Comparison of ENCODE assay signal across 27 cellular contexts in the genomic region with DNA sequence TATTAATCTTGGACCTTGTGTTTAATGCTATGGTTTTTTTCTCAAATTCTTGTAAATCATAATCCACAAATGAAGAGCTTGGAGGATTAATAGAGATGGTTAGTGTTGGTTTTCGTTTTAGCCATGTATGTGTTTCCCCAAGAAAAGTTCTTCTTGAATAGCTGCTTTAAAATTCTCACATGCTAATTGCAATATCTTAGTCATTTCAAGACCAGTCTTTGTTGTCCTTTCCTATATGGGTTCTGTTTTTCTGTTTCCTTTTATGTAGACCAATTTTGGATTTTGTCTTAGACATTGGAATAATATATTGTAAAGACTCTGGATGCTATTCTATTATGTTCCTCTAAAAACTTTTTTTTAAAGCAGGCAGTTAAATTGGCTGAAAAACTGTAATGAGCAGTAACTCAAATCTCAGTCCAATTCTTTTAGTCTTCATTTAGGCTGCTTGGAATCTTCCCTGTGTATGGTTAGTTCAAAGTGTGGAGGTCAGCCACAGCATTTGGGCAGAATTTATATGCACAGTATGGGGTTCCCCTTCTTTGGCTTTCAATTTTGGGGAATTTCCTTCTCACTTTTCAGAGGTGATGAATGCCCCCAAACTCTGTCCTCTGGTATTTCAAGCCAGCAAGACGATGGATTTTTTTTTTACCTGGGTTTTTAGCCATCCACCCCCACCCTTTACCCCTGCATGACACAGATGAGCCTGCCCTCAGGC.
DNase-seq lines count a peak whose midpoint lies in the region; ATAC-seq and TF ChIP-seq lines count a peak whose summit lies in the region.
"Had no signal": no experiment of that assay in that cellular context is flagged by ENCODE, and none has a peak within 500 bp of the region (broad histone marks: within the 10 kb centered on the region; RNA-seq: fewer than 3 reads in every experiment).

No MANE protein-coding gene starts in this region.

- H3K9me3 Mint-ChIP-seq in nephron, result peaks cover 22% of the 10 kb centered on the region
- H3K9me3 Mint-ChIP-seq: activated CD8-positive, alpha-beta T cell treated with anti-CD3 and anti-CD28 coated beads for 36 hours; activated naive CD8-positive, alpha-beta T cell treated with anti-CD3 and anti-CD28 coated beads, Interleukin-2, amount 10 ng/mL, durations not matched to agents 7 days and 5 days; central memory CD8-positive, alpha-beta T cell; natural killer cell had no signal

- TF ChIP-seq CTCF in GM12865 (IDR thresholded peaks at IDR 0.05; ENCODE audit: insufficient read depth, low read depth, low read length, missing control alignments) (no peak), nephron (IDR thresholded peaks at IDR 0.05; ENCODE audit: unreplicated experiment in 3 of 3) (no peak)

- DNase-seq in GM12865 (ENCODE audit: low read depth) (peak; percentile 64), NCI-H510A (lab: John Stamatoyannopoulos, UW) (no peak), COR-L47 (lab: John Stamatoyannopoulos, UW) (no peak), cortex of kidney (lab: John Stamatoyannopoulos, UW) (no peak)
- DNase-seq: activated CD4-positive, CD25-positive, alpha-beta regulatory T cell; activated CD8-positive, alpha-beta T cell treated with anti-CD3 and anti-CD28 coated beads for 36 hours; activated effector memory CD4-positive, alpha-beta T cell treated with anti-CD3 and anti-CD28 coated beads, Interleukin-2, amount 50 U/mL, for 16 hours; activated naive CD8-positive, alpha-beta T cell treated with anti-CD3 and anti-CD28 coated beads, Interleukin-2, amount 10 ng/mL, durations not matched to agents 7 days and 5 days; Calu3; DND-41; GM23248; IMR-90; kidney; natural killer cell; NCI-H2227 treated with DMSO at 0.1 percent for 48 hours; pancreas; PC-3; stimulated activated CD4-positive, alpha-beta T cell treated with anti-CD3 and anti-CD28 coated beads, Interleukin-2, amount 100 ng/mL, for 48 hours; stimulated activated naive CD4-positive, alpha-beta T cell had no signal

- H3K4me1 Mint-ChIP-seq in nephron, result peaks cover 28% of the 10 kb centered on the region
- H3K4me1 Mint-ChIP-seq: activated naive CD8-positive, alpha-beta T cell treated with anti-CD3 and anti-CD28 coated beads, Interleukin-2, amount 10 ng/mL, durations not matched to agents 7 days and 5 days; central memory CD8-positive, alpha-beta T cell; natural killer cell had no signal

- ATAC-seq in GM18870 (IDR thresholded peaks at IDR 0.05; ENCODE audit: unreplicated experiment), result peak; percentile 57
- ATAC-seq in HG02610 (IDR thresholded peaks at IDR 0.05; ENCODE audit: unreplicated experiment), result peak; percentile 74
- ATAC-seq in HG02970 (IDR thresholded peaks at IDR 0.05; ENCODE audit: low FRiP score, unreplicated experiment), result no peak
- ATAC-seq: activated CD8-positive, alpha-beta T cell treated with anti-CD3 and anti-CD28 coated beads for 36 hours; natural killer cell; pancreas had no signal

- H3K4me3 Mint-ChIP-seq in nephron, result peak overlapping the region; percentile 88 to 94 (median 93)
- H3K4me3 Mint-ChIP-seq: activated CD8-positive, alpha-beta T cell treated with anti-CD3 and anti-CD28 coated beads for 36 hours; activated naive CD8-positive, alpha-beta T cell treated with anti-CD3 and anti-CD28 coated beads, Interleukin-2, amount 10 ng/mL, durations not matched to agents 7 days and 5 days; central memory CD8-positive, alpha-beta T cell; natural killer cell had no signal

- H3K27ac Mint-ChIP-seq in nephron, result peak overlapping the region in 1 of 3 experiments; percentile 56
- H3K27ac Mint-ChIP-seq: activated CD8-positive, alpha-beta T cell treated with anti-CD3 and anti-CD28 coated beads for 36 hours; activated naive CD8-positive, alpha-beta T cell treated with anti-CD3 and anti-CD28 coated beads, Interleukin-2, amount 10 ng/mL, durations not matched to agents 7 days and 5 days; natural killer cell had no signal

- no peaks in the 10 kb centered on the region for H3K27me3 Mint-ChIP-seq in nephron (ENCODE audit: low read depth)

- peaks cover 18% of the 10 kb centered on the region for H3K36me3 Mint-ChIP-seq in nephron (ENCODE audit: low read depth)
- H3K36me3 Mint-ChIP-seq: activated naive CD8-positive, alpha-beta T cell treated with anti-CD3 and anti-CD28 coated beads, Interleukin-2, amount 10 ng/mL, durations not matched to agents 7 days and 5 days; natural killer cell had no signal

- no peak overlapping the region for H3K4me3 ChIP-seq in GM12865 (ENCODE audit: low read depth, low read length)
- H3K4me3 ChIP-seq: BLaER1, GM23248, pancreas, right atrium auricular region, thoracic aorta had no signal
